8 cellular contexts compared by ENCODE assay signal in genomic region chr2:20667531-20668401, GRCh38. TPM values are rescaled to one million over a fixed set of nuclear protein-coding genes. Genes with fewer than 3 reads are reported as not detected.
A peak's percentile ranks its signal among the peaks of the same experiment; 100 is the strongest.
DNase-seq lines count a peak whose midpoint lies in the region; ATAC-seq and TF ChIP-seq lines count a peak whose summit lies in the region.

No MANE protein-coding gene starts in this region.

- ATAC-seq in HG03521 (IDR thresholded peaks at IDR 0.05; ENCODE audit: unreplicated experiment): peak; percentile 22

- TF ChIP-seq CTCF in DOHH2 (IDR thresholded peaks at IDR 0.05; ENCODE audit: low read depth, low read length, poor library complexity, severe bottlenecking) (no peak), esophagus muscularis mucosa (IDR thresholded peaks at IDR 0.05) (no peak), ovary (IDR thresholded peaks at IDR 0.05) (no peak)

- H3K79me2 ChIP-seq in DOHH2 (ENCODE audit: control insufficient read depth, low read length): no peaks in the 10 kb centered on the region

- H3K27me3 ChIP-seq in DOHH2 (ENCODE audit: control insufficient read depth, low read length): peaks cover 70% of the 10 kb centered on the region
- H3K27me3 ChIP-seq in esophagus muscularis mucosa: peaks cover 8 to 99% (median 71%) of the 10 kb centered on the region in 4 donors
- peaks cover 5% of the 10 kb centered on the region for H3K27me3 ChIP-seq in ovary

- no peak for DNase-seq in esophagus muscularis mucosa (ENCODE audit: extremely low spot score)
- DNase-seq in ovary: peak in 1 of 5 donors; percentile 36
- no peak for DNase-seq in SKM-1 treated with dmso at 0.1 percent for 144 hours (lab: John Stamatoyannopoulos, UW; ENCODE audit: unreplicated experiment)
- DNase-seq in amygdala (lab: John Stamatoyannopoulos, UW): no peak
- no peak for DNase-seq in glomerular visceral epithelial cell (ENCODE audit: extremely low spot score)
- DNase-seq in substantia nigra (lab: John Stamatoyannopoulos, UW): no peak

- H3K4me3 ChIP-seq in DOHH2 (ENCODE audit: low read length): 0 out of 2 replicates have a peak overlapping the region, but pooled peaks have one; percentile 30
- H3K4me3 ChIP-seq in esophagus muscularis mucosa: peak overlapping the region; percentile 53 to 68 (median 56)
- peak overlapping the region; percentile 32 for H3K4me3 ChIP-seq in ovary

- H3K4me1 ChIP-seq in DOHH2 (ENCODE audit: control insufficient read depth, low read length) (peaks cover 29% of the 10 kb centered on the region), esophagus muscularis mucosa (peaks cover 27 to 77% (median 64%) of the 10 kb centered on the region in 4 donors), ovary (ENCODE audit: insufficient read depth) (peaks cover 8% of the 10 kb centered on the region)

- intact Hi-C loops in esophagus muscularis mucosa (cut with DNase I): loop anchor here (10.0 kb wide), 1 partner anchor 157 kb away; the partner anchor contains the start of gene LDAH
- intact Hi-C loops in ovary (cut with DNase I): loop anchor here in 1 of 4 donors (5.0 kb wide), 1 partner anchor 295 kb away; no protein-coding TSS in a partner anchor

- peak overlapping the region; percentile 40; the same call in 1 of the 2 replicates for H3K4me2 ChIP-seq in DOHH2 (ENCODE audit: low read length)

- H3K27ac ChIP-seq in DOHH2 (ENCODE audit: low read depth, low read length) (no peak overlapping the region), esophagus muscularis mucosa (replicated peaks in 1 of 4) (peak overlapping the region; percentile 39 to 77 (median 74)), ovary (no peak overlapping the region), substantia nigra (ENCODE audit: low read depth, low read length, poor library complexity, severe bottlenecking) (no peak overlapping the region)

- TF ChIP-seq POLR2A in esophagus muscularis mucosa (IDR thresholded peaks at IDR 0.05; ENCODE audit: low read depth): no peak
- TF ChIP-seq POLR2A in ovary (IDR thresholded peaks at IDR 0.05): no peak

- H3K9me3 ChIP-seq in DOHH2 (ENCODE audit: control insufficient read depth, insufficient read depth, low read length) (no peaks in the 10 kb centered on the region), esophagus muscularis mucosa (no peaks in the 10 kb centered on the region), ovary (no peaks in the 10 kb centered on the region)

- H3F3A ChIP-seq in DOHH2 (ENCODE audit: control insufficient read depth, insufficient read depth): no peaks in the 10 kb centered on the region

- WGBS in esophagus muscularis mucosa: 15% methylated on average over 17 of the region's 39 CpGs
- 28 to 48% (median 35%) methylated on average over 24 to 39 of the region's 39 CpGs for WGBS in ovary, 3 donors

- no peaks in the 10 kb centered on the region for H3K9me2 ChIP-seq in DOHH2 (replicated peaks; ENCODE audit: control insufficient read depth, low read length)

- H4K20me1 ChIP-seq in DOHH2 (ENCODE audit: control insufficient read depth, insufficient read depth, low read depth, low read length): no peaks in the 10 kb centered on the region

- H3K36me3 ChIP-seq in DOHH2 (ENCODE audit: control insufficient read depth, low read length): no peaks in the 10 kb centered on the region
- H3K36me3 ChIP-seq in esophagus muscularis mucosa: no peaks in the 10 kb centered on the region
- H3K36me3 ChIP-seq in ovary: no peaks in the 10 kb centered on the region

- TF ChIP-seq EP300 in esophagus muscularis mucosa (IDR thresholded peaks at IDR 0.05) (no peak), ovary (IDR thresholded peaks at IDR 0.05) (no peak)

RNA-seq across cellular contexts. Expression of gene GDF7, which starts 0.8 kb away (rescaled TPM):
- total RNA-seq in esophagus muscularis mucosa: 10 to 100 TPM in 1 of 4 donors, 1 to 10 TPM in 3; 2.7 to 10.4 (median 7.4) TPM
- 1 to 10 TPM in 1 of 7 donors, under 1 TPM in 6; 0.11 to 1.7 (median 0.48) TPM for total RNA-seq in ovary
- polyA plus RNA-seq in ovary: under 1 TPM; 0.21 to 0.83 TPM

RNA-seq across cellular contexts. Expression of gene HS1BP3, which starts 16.9 kb away (rescaled TPM):
- total RNA-seq in esophagus muscularis mucosa (10 to 100 TPM; 42.6 to 95.6 (median 60.0) TPM), ovary (10 to 100 TPM; 12.8 to 24.4 (median 22.4) TPM)
- 10 to 100 TPM; 12.0 to 22.2 TPM for polyA plus RNA-seq in ovary

Comparison
In these comparisons a context has a peak if more than half of its experiments do, and no peak if none do; other contexts are left out.
1. H3K27ac ChIP-seq: peak in esophagus muscularis mucosa (4 of 4); none in DOHH2 (single experiment), ovary (0 of 2) and substantia nigra (single experiment).
2. Peak in every context shown above with its lines, with median percentiles within 50 percentile points of each other: H3K4me3 ChIP-seq.